20 cellular contexts compared by ENCODE assay signal in the genomic region with DNA sequence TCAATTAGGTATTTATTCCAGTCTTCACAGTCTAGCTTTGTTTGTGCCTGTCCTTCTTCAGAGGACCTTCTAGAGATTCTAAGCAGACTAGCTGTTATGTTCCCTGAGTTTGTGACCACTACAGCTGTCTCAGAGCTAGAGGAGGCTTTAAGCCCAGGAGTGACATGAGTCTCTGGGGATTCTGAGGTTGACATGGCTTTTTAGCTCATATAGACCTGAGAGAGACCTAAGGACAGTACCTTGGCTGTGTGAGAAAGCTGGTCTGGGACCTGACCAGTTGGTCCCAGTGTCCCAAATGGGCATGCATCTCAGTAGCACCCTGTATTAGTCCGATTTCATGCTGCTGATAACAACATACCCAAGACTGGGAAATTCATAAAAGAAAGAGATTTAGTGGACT.
DNase-seq lines count a peak whose midpoint lies in the region; ATAC-seq and TF ChIP-seq lines count a peak whose summit lies in the region.
"Had no signal": no experiment of that assay in that cellular context is flagged by ENCODE, and none has a peak within 500 bp of the region (broad histone marks: within the 10 kb centered on the region; RNA-seq: fewer than 3 reads in every experiment).

No MANE protein-coding gene starts in this region.

- H3K4me2 ChIP-seq in mammary epithelial cell (ENCODE audit: insufficient read depth, low read depth, low read length): no peak overlapping the region
- H3K4me2 ChIP-seq: A549; BLaER1 treated with 17β-estradiol and CSF1 and Interleukin-3, amounts not matched to agents 10 nM and 100 nM had no signal

- no TSS peak for BruUV-seq in mammary epithelial cell (replicated peaks; lab: Mats Ljungman, UMichigan)

- dilution Hi-C loops in mammary epithelial cell (cut with HindIII; ENCODE audit: low sequenced_read_pairs): no loop called here

- 50% methylated on average over 1 of the region's 1 CpG for WGBS in mammary epithelial cell (ENCODE audit: low coverage, missing lambda C conversion rate)

- H3K27me3 ChIP-seq in mammary epithelial cell (ENCODE audit: insufficient read depth, low read length): no peaks in the 10 kb centered on the region
- H3K27me3 ChIP-seq: BLaER1 treated with 17β-estradiol and CSF1 and Interleukin-3, amounts not matched to agents 10 nM and 100 nM had no signal

- TF ChIP-seq CTCF in GM12865 (IDR thresholded peaks at IDR 0.05; ENCODE audit: insufficient read depth, low read depth, low read length, missing control alignments): no peak
- no peak for TF ChIP-seq CTCF in mammary epithelial cell (conservative IDR thresholded peaks at IDR 0.05 in 1 of 2, IDR thresholded peaks at IDR 0.05 in 1 of 2; ENCODE audit: extremely low read depth in 1 of 2, insufficient read depth in 1 of 2, low read depth in 1 of 2, low read length in 2 of 2)

- peak; percentile 21 for DNase-seq in GM12865 (ENCODE audit: low read depth)
- peak; percentile 6 for DNase-seq in myocyte (ENCODE audit: low read depth)
- no peak for DNase-seq in DMS 273 treated with DMSO at 0.1 percent for 48 hours (lab: John Stamatoyannopoulos, UW)
- DNase-seq in mammary epithelial cell: no peak
- DNase-seq: AML-193; Caco-2; Calu3; CD4-positive, alpha-beta T cell; CD8-positive, alpha-beta T cell; DMS153; DMS53; DMS79; DND-41; EL; GDM1 had no signal

- in situ Hi-C loops in mammary epithelial cell (cut with MboI; ENCODE audit: low sequenced_read_pairs in 2 of 2): no loop called here

- H3K9me3 ChIP-seq in mammary epithelial cell (replicated peaks; ENCODE audit: insufficient read depth, low read length): no peaks in the 10 kb centered on the region
- H3K9me3 ChIP-seq: A549 had no signal

- H3K9ac ChIP-seq in mammary epithelial cell (ENCODE audit: insufficient read depth, low read length): no peak overlapping the region
- H3K9ac ChIP-seq: BLaER1 treated with 17β-estradiol and CSF1 and Interleukin-3, amounts not matched to agents 10 nM and 100 nM had no signal

- H4K20me1 ChIP-seq in mammary epithelial cell (ENCODE audit: insufficient read depth, low read length): no peaks in the 10 kb centered on the region
- H4K20me1 ChIP-seq: BLaER1 treated with 17β-estradiol and CSF1 and Interleukin-3, amounts not matched to agents 10 nM and 100 nM had no signal

- CTCF ChIA-PET in mammary epithelial cell (lab: Charles Lee; ENCODE audit: low non-redundant PET): no interaction called here

- ATAC-seq in HG02610 (IDR thresholded peaks at IDR 0.05; ENCODE audit: unreplicated experiment): peak; percentile 55
- ATAC-seq: A549; CD8-positive, alpha-beta T cell had no signal

- H3K4me1 ChIP-seq in mammary epithelial cell (ENCODE audit: insufficient read depth, low read length): no peaks in the 10 kb centered on the region
- H3K4me1 ChIP-seq: A549; BLaER1 treated with 17β-estradiol and CSF1 and Interleukin-3, amounts not matched to agents 10 nM and 100 nM had no signal

- H3K4me3 ChIP-seq in GM12865 (ENCODE audit: low read depth, low read length): no peak overlapping the region
- H3K4me3 ChIP-seq in mammary epithelial cell (replicated peaks in 1 of 3; ENCODE audit: insufficient read depth in 1 of 3, low read depth in 2 of 3, low read length in 3 of 3): no peak overlapping the region
- H3K4me3 ChIP-seq: A549; BLaER1 treated with 17β-estradiol and CSF1 and Interleukin-3, amounts not matched to agents 10 nM and 100 nM had no signal

- no peak overlapping the region for H3K27ac ChIP-seq in mammary epithelial cell (ENCODE audit: insufficient read depth, low read depth, low read length)
- H3K27ac ChIP-seq: 22Rv1; A549; BLaER1 treated with 17β-estradiol and CSF1 and Interleukin-3, amounts not matched to agents 10 nM and 100 nM; C4-2B had no signal

- H3K36me3 ChIP-seq in mammary epithelial cell (ENCODE audit: insufficient read depth, low read length): no peaks in the 10 kb centered on the region
- H3K36me3 ChIP-seq: BLaER1 treated with 17β-estradiol and CSF1 and Interleukin-3, amounts not matched to agents 10 nM and 100 nM had no signal

- H2AFZ ChIP-seq in mammary epithelial cell (ENCODE audit: low read depth, low read length): no peak overlapping the region

- intact Hi-C loops in mammary epithelial cell (cut with micrococcal nuclease): no loop called here

- H3K79me2 ChIP-seq in mammary epithelial cell (ENCODE audit: insufficient read depth, low read length): no peaks in the 10 kb centered on the region

Comparison
In these comparisons a context has a peak if more than half of its experiments do, and no peak if none do; other contexts are left out.
1. DNase-seq: peak in GM12865 (single experiment) and myocyte (single experiment); none in DMS 273 treated with DMSO at 0.1 percent for 48 hours (single experiment) and mammary epithelial cell (single experiment).